In genomic region chr4:171025323-171025722, GRCh38 we compare ENCODE assay signal across 1 cellular context.
TF ChIP-seq lines count a peak whose summit lies in the region.

No MANE protein-coding gene starts in this region.

TF ChIP-seq in H1, 55 proteins besides CTCF, POLR2A, EP300 and RAD21 (continued from another document):
- no peak for TF ChIP-seq CHD7 (IDR thresholded peaks at IDR 0.05; ENCODE audit: insufficient replicate concordance, low read length)
- no peak for TF ChIP-seq RXRA (IDR thresholded peaks at IDR 0.05; ENCODE audit: insufficient read depth, low read depth, low read length)
- no peak for TF ChIP-seq RFX5 (IDR thresholded peaks at IDR 0.05; ENCODE audit: borderline replicate concordance, low read depth, low read length)
- TF ChIP-seq SUZ12 (IDR thresholded peaks at IDR 0.05; ENCODE audit: low read length), result no peak
- no peak for TF ChIP-seq NANOG (IDR thresholded peaks at IDR 0.05; ENCODE audit: insufficient read depth, low read depth, low read length, poor library complexity, severe bottlenecking)
- TF ChIP-seq ATF2 (IDR thresholded peaks at IDR 0.05; ENCODE audit: low read length), result no peak
- no peak for TF ChIP-seq TEAD4 (IDR thresholded peaks at IDR 0.05; ENCODE audit: low read depth, low read length)
- no peak for TF ChIP-seq CBX5 (IDR thresholded peaks at IDR 0.05; ENCODE audit: low read depth, low read length)
- TF ChIP-seq KDM1A (IDR thresholded peaks at IDR 0.05; ENCODE audit: borderline replicate concordance, low read length), result no peak
TF ChIP-seq in H1: peak in this region for 0.
